Comparison of ENCODE assay signal across 10 cellular contexts in genomic region chr14:68365228-68365627, GRCh38.
DNase-seq lines count a peak whose midpoint lies in the region; ATAC-seq and TF ChIP-seq lines count a peak whose summit lies in the region.
"Had no signal": no experiment of that assay in that cellular context is flagged by ENCODE, and none has a peak within 500 bp of the region (broad histone marks: within the 10 kb centered on the region; RNA-seq: fewer than 3 reads in every experiment).

No MANE protein-coding gene starts in this region.

- no peak overlapping the region for H3K4me3 ChIP-seq in cardiac muscle cell
- H3K4me3 ChIP-seq in cardiac fibroblast (replicated peaks in 1 of 2; ENCODE audit: low read depth in 2 of 2, low read length in 2 of 2): no peak overlapping the region
- H3K4me3 ChIP-seq in muscle layer of colon (ENCODE audit: low read depth in 1 of 2, low read length in 2 of 2): no peak overlapping the region
- H3K4me3 ChIP-seq in urinary bladder (ENCODE audit: low read depth, low read length): no peak overlapping the region

- H3K36me3 ChIP-seq in cardiac muscle cell: no peaks in the 10 kb centered on the region
- no peaks in the 10 kb centered on the region for H3K36me3 ChIP-seq in muscle layer of colon (ENCODE audit: insufficient read depth, low read length)
- no peaks in the 10 kb centered on the region for H3K36me3 ChIP-seq in urinary bladder (ENCODE audit: insufficient read depth)

- peak overlapping the region; percentile 72 for H3K27ac ChIP-seq in cardiac muscle cell
- peak overlapping the region; percentile 89 for H3K27ac ChIP-seq in muscle layer of colon (ENCODE audit: low read depth, low read length)
- H3K27ac ChIP-seq in urinary bladder (ENCODE audit: low read depth): peak overlapping the region; percentile 54

- ATAC-seq in left ventricle myocardium superior: no peak

- 32% methylated on average over 3 of the region's 3 CpGs for WGBS in urinary bladder

- peak in 1 of 2 donors; percentile 27 for DNase-seq in cardiac muscle cell (ENCODE audit: low read depth in 1 of 2, low spot score in 1 of 2)
- no peak for DNase-seq in left ventricle myocardium superior
- peak; percentile 22 to 73 for DNase-seq in cardiac fibroblast (ENCODE audit: low read depth in 2 of 2)
- DNase-seq in NCI-H446 (lab: John Stamatoyannopoulos, UW): no peak
- no peak for DNase-seq in D341Med (ENCODE audit: low spot score)
- no peak for DNase-seq in NCI-H345 treated with DMSO at 0.1 percent for 48 hours (lab: John Stamatoyannopoulos, UW; ENCODE audit: unreplicated experiment)
- DNase-seq: NCI-H2029 treated with DMSO at 0.1 percent for 48 hours, T-helper 9 cell had no signal

- no peak for TF ChIP-seq CTCF in cardiac muscle cell (IDR thresholded peaks at IDR 0.05; ENCODE audit: low read depth, low read length)
- no peak for TF ChIP-seq CTCF in cardiac fibroblast (IDR thresholded peaks at IDR 0.05; ENCODE audit: low read depth, low read length)

- H3K9me3 ChIP-seq in cardiac muscle cell (ENCODE audit: low read depth) (no peaks in the 10 kb centered on the region), muscle layer of colon (ENCODE audit: low read length) (no peaks in the 10 kb centered on the region)

- H3K27me3 ChIP-seq in cardiac muscle cell (no peaks in the 10 kb centered on the region), muscle layer of colon (ENCODE audit: control insufficient read depth in 1 of 2, insufficient read depth in 2 of 2, low read length in 2 of 2) (no peaks in the 10 kb centered on the region)

- intact Hi-C loops in left ventricle myocardium superior (cut with micrococcal nuclease): no loop called here

- H3K4me1 ChIP-seq in cardiac muscle cell (ENCODE audit: low read depth) (peaks cover 28% of the 10 kb centered on the region), muscle layer of colon (ENCODE audit: insufficient read depth, low read length) (peaks cover 44% of the 10 kb centered on the region), urinary bladder (ENCODE audit: insufficient read depth) (peaks cover under 1% of the 10 kb centered on the region)

- peak overlapping the region; percentile 9 for H3K9ac ChIP-seq in muscle layer of colon (ENCODE audit: low read length)

Comparison
In these comparisons a context has a peak if more than half of its experiments do, and no peak if none do; other contexts are left out.
1. DNase-seq: peak in cardiac fibroblast (2 of 2); none in left ventricle myocardium superior (single experiment), NCI-H446 (0 of 2), D341Med (single experiment) and NCI-H345 treated with DMSO at 0.1 percent for 48 hours (single experiment).
2. Peak in every context shown above with its lines, with median percentiles within 50 percentile points of each other: H3K27ac ChIP-seq.